In genomic region chr6:113672691-113673149, GRCh38 we compare ENCODE assay signal across 9 cellular contexts.
DNase-seq lines count a peak whose midpoint lies in the region; ATAC-seq, FAIRE-seq and TF ChIP-seq lines count a peak whose summit lies in the region.
"Had no signal": no experiment of that assay in that cellular context is flagged by ENCODE, and none has a peak within 500 bp of the region (broad histone marks: within the 10 kb centered on the region; RNA-seq: fewer than 3 reads in every experiment).

No MANE protein-coding gene starts in this region.

- no peaks in the 10 kb centered on the region for H3K9me3 ChIP-seq in AG04450 (ENCODE audit: control insufficient read depth, insufficient read depth, low read length)

- ATAC-seq in GM18858 (IDR thresholded peaks at IDR 0.05; ENCODE audit: unreplicated experiment), result no peak
- ATAC-seq in HG02678 (IDR thresholded peaks at IDR 0.05; ENCODE audit: unreplicated experiment), result no peak

- FAIRE-seq in HTR-8/SVneo (lab: Jason Lieb, UNC), result no peak
- FAIRE-seq: RCC 7860 had no signal

- POLR2A ChIA-PET in AG04450 (lab: Yijun Ruan, JAX), result interaction anchor here (0.7 kb wide), 1 partner anchor 27 kb away, joined by 5 read pairs; no protein-coding TSS in a partner anchor

- no peaks in the 10 kb centered on the region for H3K27me3 ChIP-seq in AG04450 (ENCODE audit: control insufficient read depth, insufficient read depth, low read length)

- peak overlapping the region; percentile 18; the same call in 1 of the 2 replicates for H3K4me3 ChIP-seq in AG04450 (ENCODE audit: low read depth, low read length)

- no peak for TF ChIP-seq CTCF in AG04450 (IDR thresholded peaks at IDR 0.05; ENCODE audit: low read depth, low read length)

- DNase-seq in AG04450 (ENCODE audit: low read depth, low spot score) (no peak), HTR-8/SVneo (ENCODE audit: insufficient read length, low spot score) (peak; percentile 27), dermis microvascular lymphatic vessel endothelial cell (ENCODE audit: low read depth in 2 of 2) (peak; percentile 24 to 26), midbrain (lab: John Stamatoyannopoulos, UW) (peak; percentile 24), ecto neural progenitor cell (ENCODE audit: low spot score) (no peak), SW480 (ENCODE audit: low spot score) (no peak)

- no peak overlapping the region for H3K27ac ChIP-seq in AG04450 (ENCODE audit: low read depth, low read length)

- CTCF ChIA-PET in AG04450 (lab: Charles Lee), result no interaction called here

Comparison
In these comparisons a context has a peak if more than half of its experiments do, and no peak if none do; other contexts are left out.
1. DNase-seq: peak in HTR-8/SVneo (single experiment), dermis microvascular lymphatic vessel endothelial cell (2 of 2) and midbrain (single experiment); none in AG04450 (single experiment), ecto neural progenitor cell (single experiment) and SW480 (single experiment).